Comparison of ENCODE assay signal across 17 cellular contexts in the genomic region with DNA sequence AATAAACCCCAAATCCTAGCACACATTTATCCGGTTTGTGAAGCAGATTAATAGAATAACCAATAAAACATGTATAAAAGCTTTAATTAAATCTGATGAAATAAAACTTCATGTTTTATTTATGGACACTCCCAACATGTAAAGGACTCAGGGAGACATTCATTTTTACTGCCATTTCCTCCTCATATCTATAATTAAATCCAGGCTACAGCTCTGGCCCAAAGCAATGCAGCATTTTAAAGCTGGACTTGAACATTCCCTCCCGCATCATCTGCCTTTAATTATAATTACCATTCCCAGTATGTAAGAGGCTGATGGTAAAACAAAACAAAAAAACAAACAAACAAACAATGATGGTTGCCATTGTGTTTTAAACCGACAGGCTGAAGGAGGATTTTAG.
"Had no signal": no experiment of that assay in that cellular context is flagged by ENCODE, and none has a peak within 500 bp of the region (broad histone marks: within the 10 kb centered on the region; RNA-seq: fewer than 3 reads in every experiment).

No MANE protein-coding gene starts in this region.

- H3K4me2 ChIP-seq: neural progenitor cell had no signal

- ATAC-seq: gastrocnemius medialis, heart left ventricle, left colon, pancreas had no signal

- H3K9ac ChIP-seq: neural progenitor cell had no signal

- H3K4me3 ChIP-seq: breast epithelium, gastrocnemius medialis, heart left ventricle, lung, neural progenitor cell, pancreas, stomach, testis, upper lobe of left lung had no signal

- DNase-seq: activated CD4-positive, alpha-beta T cell treated with anti-CD3 and anti-CD28 coated beads, Interleukin-2, amount 10 ng/mL, durations not matched to agents 7 days and 5 days; activated CD8-positive, alpha-beta memory T cell treated with anti-CD3 and anti-CD28 coated beads for 24 hours; activated naive CD4-positive, alpha-beta T cell; aorta; gastrocnemius medialis; heart left ventricle; left colon; pancreas; stimulated activated CD4-positive, alpha-beta T cell treated with anti-CD3 and anti-CD28 coated beads, Interleukin-12 subunit alpha, Interleukin-12 subunit beta, amount 100 ng/mL, for 4 hours; stimulated activated CD4-positive, alpha-beta T cell treated with anti-CD3 and anti-CD28 coated beads, Interleukin-2, amount 100 ng/mL, for 24 hours; stomach; T-helper 9 cell; testis; upper lobe of left lung had no signal

- H3K27ac Mint-ChIP-seq: activated CD4-positive, alpha-beta T cell treated with anti-CD3 and anti-CD28 coated beads, Interleukin-2, amount 10 ng/mL, durations not matched to agents 7 days and 5 days; neural progenitor cell had no signal

- H3K27me3 ChIP-seq: breast epithelium, gastrocnemius medialis, heart left ventricle, neural progenitor cell, pancreas, stomach, testis, upper lobe of left lung had no signal

- H3K9me3 ChIP-seq: breast epithelium, gastrocnemius medialis, heart left ventricle, pancreas, stomach, testis, upper lobe of left lung had no signal

- H3K4me1 ChIP-seq: gastrocnemius medialis, heart left ventricle, pancreas, testis had no signal

- H3K36me3 ChIP-seq: breast epithelium, neural progenitor cell, upper lobe of left lung had no signal

- H3K4me3 Mint-ChIP-seq: activated CD4-positive, alpha-beta T cell treated with anti-CD3 and anti-CD28 coated beads, Interleukin-2, amount 10 ng/mL, durations not matched to agents 7 days and 5 days; neural progenitor cell had no signal

- H3K27me3 Mint-ChIP-seq: activated CD4-positive, alpha-beta T cell treated with anti-CD3 and anti-CD28 coated beads, Interleukin-2, amount 10 ng/mL, durations not matched to agents 7 days and 5 days had no signal

- H3K9me3 Mint-ChIP-seq: activated CD4-positive, alpha-beta T cell treated with anti-CD3 and anti-CD28 coated beads, Interleukin-2, amount 10 ng/mL, durations not matched to agents 7 days and 5 days; neural progenitor cell had no signal

- H3K27ac ChIP-seq: breast epithelium, gastrocnemius medialis, heart left ventricle, neural progenitor cell, pancreas, stomach, testis, upper lobe of left lung had no signal

- H3K4me1 Mint-ChIP-seq: activated CD4-positive, alpha-beta T cell treated with anti-CD3 and anti-CD28 coated beads, Interleukin-2, amount 10 ng/mL, durations not matched to agents 7 days and 5 days had no signal
